Comparison of ENCODE assay signal across 10 cellular contexts in genomic region chr3:184234224-184234623, GRCh38. TPM values are rescaled to one million over a fixed set of nuclear protein-coding genes. Genes with fewer than 3 reads are reported as not detected.
A peak's percentile ranks its signal among the peaks of the same experiment; 100 is the strongest.
DNase-seq lines count a peak whose midpoint lies in the region; ATAC-seq, FAIRE-seq and TF ChIP-seq lines count a peak whose summit lies in the region.
"Had no signal": no experiment of that assay in that cellular context is flagged by ENCODE, and none has a peak within 500 bp of the region (broad histone marks: within the 10 kb centered on the region; RNA-seq: fewer than 3 reads in every experiment).

No MANE protein-coding gene starts in this region.

- DNase-seq in left cardiac atrium (peak; percentile 57), left ventricle myocardium inferior (no peak), SW 1271 (lab: John Stamatoyannopoulos, UW) (peak; percentile 54 to 61), glomerular visceral epithelial cell (ENCODE audit: extremely low spot score) (peak; percentile 86), GM19239 (ENCODE audit: insufficient read length, low spot score) (no peak), iPS-NIHi7 (ENCODE audit: extremely low spot score) (no peak)
- DNase-seq: CD8-positive, alpha-beta memory T cell had no signal

- peaks cover 86% of the 10 kb centered on the region for H3K27me3 ChIP-seq in left ventricle myocardium inferior (ENCODE audit: low read depth)

- no peaks in the 10 kb centered on the region for H3K36me3 ChIP-seq in left ventricle myocardium inferior

- intact Hi-C loops in left cardiac atrium (cut with DNase I) = no loop called here
- intact Hi-C loops in left ventricle myocardium inferior (cut with micrococcal nuclease) = no loop called here

- TF ChIP-seq CTCF in left ventricle myocardium inferior (IDR thresholded peaks at IDR 0.05; ENCODE audit: borderline replicate concordance) = no peak

- FAIRE-seq in GM19239 (lab: Jason Lieb, UNC) = no peak

- ATAC-seq in left cardiac atrium (peak; percentile 31 to 73), HG03159 (IDR thresholded peaks at IDR 0.05; ENCODE audit: unreplicated experiment) (no peak), HG02938 (IDR thresholded peaks at IDR 0.05; ENCODE audit: unreplicated experiment) (no peak)

- H3K9me3 ChIP-seq in left ventricle myocardium inferior (replicated peaks) = no peaks in the 10 kb centered on the region

- no peak overlapping the region for H3K27ac ChIP-seq in left ventricle myocardium inferior (replicated peaks)

- H3K4me3 ChIP-seq in left ventricle myocardium inferior = no peak overlapping the region

- H3K4me1 ChIP-seq in left ventricle myocardium inferior = peaks cover 19% of the 10 kb centered on the region

RNA-seq across cellular contexts. Expression of gene VWA5B2, which starts 4.8 kb away (rescaled TPM):
- total RNA-seq in left cardiac atrium (not detected), left ventricle myocardium inferior (not detected)
- total RNA-seq: dermis microvascular lymphatic vessel endothelial cell had no signal

RNA-seq across cellular contexts. Expression of gene ALG3, which starts 14.5 kb away (rescaled TPM):
- total RNA-seq in left cardiac atrium (10 to 100 TPM; 23.2 to 28.2 TPM), left ventricle myocardium inferior (16.1 TPM)

RNA-seq across cellular contexts. Expression of gene EEF1AKMT4, which starts 15.2 kb away (rescaled TPM):
- total RNA-seq in left cardiac atrium (1 to 10 TPM; 1.9 to 3.1 TPM), left ventricle myocardium inferior (1.6 TPM)

RNA-seq across cellular contexts. Expression of gene CAMK2N2, which starts 27.1 kb away (rescaled TPM):
- total RNA-seq in left cardiac atrium (under 1 TPM in 1 of 2 donors, not detected in 1; 0.18 TPM), left ventricle myocardium inferior (0.16 TPM)
- total RNA-seq: dermis microvascular lymphatic vessel endothelial cell had no signal

RNA-seq across cellular contexts. Expression of gene ECE2, which starts 41.6 kb away (rescaled TPM):
- total RNA-seq in left cardiac atrium (1 to 10 TPM in 1 of 2 donors, not detected in 1; 1.1 TPM), left ventricle myocardium inferior (not detected)
- total RNA-seq: CD8-positive, alpha-beta memory T cell; dermis microvascular lymphatic vessel endothelial cell had no signal

Comparison
In these comparisons a context has a peak if more than half of its experiments do, and no peak if none do; other contexts are left out.
1. DNase-seq: peak in left cardiac atrium (single experiment), SW 1271 (2 of 2) and glomerular visceral epithelial cell (single experiment); none in left ventricle myocardium inferior (single experiment), GM19239 (single experiment) and iPS-NIHi7 (single experiment).
2. ATAC-seq: peak in left cardiac atrium (2 of 2); none in HG03159 (single experiment) and HG02938 (single experiment).